In genomic region chr9:134496413-134497282, GRCh38 we compare ENCODE assay signal across 16 cellular contexts.
DNase-seq lines count a peak whose midpoint lies in the region; ATAC-seq, FAIRE-seq and TF ChIP-seq lines count a peak whose summit lies in the region.
"Had no signal": no experiment of that assay in that cellular context is flagged by ENCODE, and none has a peak within 500 bp of the region (broad histone marks: within the 10 kb centered on the region; RNA-seq: fewer than 3 reads in every experiment).

No MANE protein-coding gene starts in this region.

- H3K27me3 Mint-ChIP-seq in HFFc6 (ENCODE audit: insufficient read depth), result peaks cover 2% of the 10 kb centered on the region; the same call in 1 of the 2 replicates

- peak overlapping the region; percentile 66 for H3K4me3 Mint-ChIP-seq in HFFc6
- H3K4me3 Mint-ChIP-seq: stimulated activated memory B cell treated with anti-CD40 and anti-IgM and Interleukin-4, amounts not matched to agents 10 μg/mL and 1 μg/mL and 100 μg/mL, for 72 hours had no signal

- POLR2A ChIA-PET in K562 (lab: Yijun Ruan, JAX), result no interaction called here

- no peaks in the 10 kb centered on the region for H3K36me3 Mint-ChIP-seq in HFFc6 (ENCODE audit: low read depth)
- H3K36me3 Mint-ChIP-seq: stimulated activated memory B cell treated with anti-CD40 and anti-IgM and Interleukin-4, amounts not matched to agents 10 μg/mL and 1 μg/mL and 100 μg/mL, for 72 hours had no signal

- H3K36me3 ChIP-seq in K562 (ENCODE audit: control insufficient read depth, insufficient read depth, low read length), result no peaks in the 10 kb centered on the region
- no peaks in the 10 kb centered on the region for H3K36me3 ChIP-seq in colonic mucosa
- H3K36me3 ChIP-seq: prostate gland had no signal

- TF ChIP-seq EP300 in K562 (IDR thresholded peaks at IDR 0.05; ENCODE audit: low read length), result no peak

- peaks cover 46% of the 10 kb centered on the region for H3K4me1 Mint-ChIP-seq in HFFc6 (ENCODE audit: low read depth)

- no peak overlapping the region for H3K27ac ChIP-seq in K562 (ENCODE audit: extremely low read depth, low read depth, low read length)
- H3K27ac ChIP-seq in colonic mucosa, result no peak overlapping the region
- H3K27ac ChIP-seq: prostate gland had no signal

- TF ChIP-seq RAD21 in K562 (CRISPR knock-in tag; conservative IDR thresholded peaks at IDR 0.05 in 1 of 2, IDR thresholded peaks at IDR 0.05 in 1 of 2), result no peak

- no peak overlapping the region for H3K4me2 ChIP-seq in K562 (ENCODE audit: insufficient read depth, low read length)

- intact Hi-C loops in K562 (cut with micrococcal nuclease), result no loop called here
- intact Hi-C loops in colonic mucosa (cut with DNase I), result no loop called here

- no peaks in the 10 kb centered on the region; the same call in 1 of the 2 replicates for H3K9me3 Mint-ChIP-seq in HFFc6
- H3K9me3 Mint-ChIP-seq: stimulated activated memory B cell treated with anti-CD40 and anti-IgM and Interleukin-4, amounts not matched to agents 10 μg/mL and 1 μg/mL and 100 μg/mL, for 72 hours had no signal

- BruUV-seq in K562 (replicated peaks; lab: Mats Ljungman, UMichigan), result no TSS peak

- H3K4me3 ChIP-seq in K562 (no peak overlapping the region), colonic mucosa (no peak overlapping the region)
- H3K4me3 ChIP-seq: prostate gland had no signal

- no peak for TF ChIP-seq CTCF in HFFc6 (IDR thresholded peaks at IDR 0.05)
- TF ChIP-seq CTCF in K562 (IDR thresholded peaks at IDR 0.05 in 2 of 3, conservative IDR thresholded peaks at IDR 0.05 in 1 of 3; ENCODE audit: insufficient read depth in 2 of 3, low read depth in 1 of 3, low read length in 3 of 3), result no peak
- TF ChIP-seq CTCF in colonic mucosa (IDR thresholded peaks at IDR 0.05), result no peak
- TF ChIP-seq CTCF in GM20000 (IDR thresholded peaks at IDR 0.05; ENCODE audit: extremely low read depth, missing control alignments), result no peak

- no peaks in the 10 kb centered on the region; the same call in 1 of the 2 replicates for H4K20me1 ChIP-seq in K562 (replicated peaks; ENCODE audit: control insufficient read depth, insufficient read depth, low read length)

- CTCF ChIA-PET in K562 (lab: Yijun Ruan, JAX; ENCODE audit: low intra/inter-chr PET ratio), result no interaction called here

- DNase-seq in AG08395 (ENCODE audit: low spot score) (peak; percentile 85), HFFc6 (peak; percentile 63), K562 (ENCODE audit: extremely low read depth in 1 of 4, low spot score in 3 of 4) (no peak), mesenteric fat pad (ENCODE audit: low spot score) (peak; percentile 89), GOT3 (lab: John Stamatoyannopoulos, UW) (no peak), colonic mucosa (no peak), GM20000 (ENCODE audit: low spot score) (no peak)
- DNase-seq: C1 segment of cervical spinal cord; foreskin melanocyte; Kasumi-1; NK-92 treated with Interleukin-12 subunit alpha and Interleukin-12 subunit beta, amount 100 ng/mL, for 24 hours; stimulated activated CD4-positive, alpha-beta T cell treated with anti-CD3 and anti-CD28 coated beads, Interleukin-2, amount 100 ng/mL, for 24 hours had no signal

- FAIRE-seq in K562 (lab: Jason Lieb, UNC), result no peak

- in situ Hi-C loops in K562 (cut with MboI), result no loop called here

- H2AFZ ChIP-seq in K562 (ENCODE audit: low read depth, low read length), result no peak overlapping the region

- H3K9ac ChIP-seq in K562 (ENCODE audit: insufficient read depth in 1 of 2, low read depth in 2 of 2, low read length in 2 of 2), result no peak overlapping the region
- H3K9ac ChIP-seq in colonic mucosa (ENCODE audit: low read depth in 2 of 2, low read length in 2 of 2), result no peak overlapping the region

- H3K9me1 ChIP-seq in K562 (ENCODE audit: control insufficient read depth, insufficient read depth, low read length), result no peaks in the 10 kb centered on the region

- ATAC-seq in K562 (no peak), GM21825 (IDR thresholded peaks at IDR 0.05; ENCODE audit: unreplicated experiment) (no peak)
- ATAC-seq: activated CD4-positive, CD25-positive, alpha-beta regulatory T cell treated with anti-CD3 and anti-CD28 coated beads, Interleukin-2, amount 50 U/mL, for 24 hours; stimulated activated memory B cell treated with anti-CD40 and anti-IgM and Interleukin-4, amounts not matched to agents 10 μg/mL and 1 μg/mL and 100 μg/mL, for 72 hours had no signal

- H3K27me3 ChIP-seq in K562 (ENCODE audit: control insufficient read depth in 2 of 2, insufficient read depth in 2 of 2, low read length in 2 of 2) (peaks cover 25 to 59% of the 10 kb centered on the region in 2 experiments), colonic mucosa (peaks cover 3% of the 10 kb centered on the region)

- H3K79me2 ChIP-seq in K562 (ENCODE audit: control insufficient read depth, insufficient read depth, low read length), result no peaks in the 10 kb centered on the region

- no peak for TF ChIP-seq POLR2A in K562 (conservative IDR thresholded peaks at IDR 0.05)

- 1% methylated on average over 29 of the region's 29 CpGs for WGBS in K562 (ENCODE audit: insufficient coverage, low coverage, missing lambda C conversion rate)

- H3K9me3 ChIP-seq in K562 (replicated peaks; ENCODE audit: control insufficient read depth, insufficient read depth, low read depth, low read length), result no peaks in the 10 kb centered on the region
- no peaks in the 10 kb centered on the region for H3K9me3 ChIP-seq in colonic mucosa
- H3K9me3 ChIP-seq: prostate gland had no signal

- H3K27ac Mint-ChIP-seq in HFFc6, result peak overlapping the region; percentile 86
- H3K27ac Mint-ChIP-seq: stimulated activated memory B cell treated with anti-CD40 and anti-IgM and Interleukin-4, amounts not matched to agents 10 μg/mL and 1 μg/mL and 100 μg/mL, for 72 hours had no signal

- H3K4me1 ChIP-seq in K562 (replicated peaks in 1 of 2; ENCODE audit: control insufficient read depth in 2 of 2, insufficient read depth in 2 of 2, low read length in 2 of 2), result no peaks in the 10 kb centered on the region
- no peaks in the 10 kb centered on the region for H3K4me1 ChIP-seq in colonic mucosa
- H3K4me1 ChIP-seq: prostate gland had no signal

TF ChIP-seq in K562, 482 proteins besides CTCF, POLR2A, EP300 and RAD21:
- TF ChIP-seq PRDM10 (IDR thresholded peaks at IDR 0.05; ENCODE audit: partially characterized antibody) (peak; percentile 84), NELFE (IDR thresholded peaks at IDR 0.05; ENCODE audit: insufficient read depth, insufficient read length) (no peak)

Comparison
In these comparisons a context has a peak if more than half of its experiments do, and no peak if none do; other contexts are left out.
1. DNase-seq: peak in AG08395 (single experiment), HFFc6 (single experiment) and mesenteric fat pad (single experiment); none in K562 (0 of 4), GOT3 (single experiment), colonic mucosa (single experiment) and GM20000 (single experiment).